ENCODE assay signal across 12 cellular contexts in genomic region chr16:85936761-85937343, GRCh38. TPM values are rescaled to one million over a fixed set of nuclear protein-coding genes. Genes with fewer than 3 reads are reported as not detected.
DNase-seq lines count a peak whose midpoint lies in the region; ATAC-seq, FAIRE-seq and TF ChIP-seq lines count a peak whose summit lies in the region.
"Had no signal": no experiment of that assay in that cellular context is flagged by ENCODE, and none has a peak within 500 bp of the region (broad histone marks: within the 10 kb centered on the region; RNA-seq: fewer than 3 reads in every experiment).

No MANE protein-coding gene starts in this region.

- no peak for TF ChIP-seq EP300 in SK-N-SH (IDR thresholded peaks at IDR 0.05; ENCODE audit: borderline replicate concordance in 1 of 2, low read depth in 1 of 2, low read length in 1 of 2)

- H3F3A ChIP-seq in SK-N-SH (replicated peaks; ENCODE audit: insufficient read depth): no peaks in the 10 kb centered on the region

- DNase-seq in GM18507 (ENCODE audit: extremely low spot score, insufficient read length, low read depth): no peak
- DNase-seq in activated CD4-positive, alpha-beta T cell treated with anti-CD3 and anti-CD28 coated beads, Interleukin-2, amount 50 U/mL, for 48 hours: peak; percentile 35 to 49
- no peak for DNase-seq in HPDE6-E6E7 (ENCODE audit: extremely low spot score)
- DNase-seq in NCI-H1092 (lab: John Stamatoyannopoulos, UW): no peak
- DNase-seq in SK-N-SH: no peak
- DNase-seq: GDM1, PC-9 had no signal

- no peaks in the 10 kb centered on the region for H3K36me3 ChIP-seq in mucosa of rectum (ENCODE audit: control insufficient read depth in 2 of 2, insufficient read depth in 2 of 2, low read length in 2 of 2)
- H3K36me3 ChIP-seq in SK-N-SH (replicated peaks in 1 of 2; ENCODE audit: control insufficient read depth in 1 of 2, insufficient read depth in 2 of 2, low read length in 1 of 2): no peaks in the 10 kb centered on the region

- no peaks in the 10 kb centered on the region for H3K9me2 ChIP-seq in SK-N-SH

- H3K4me2 ChIP-seq in SK-N-SH: no peak overlapping the region
- H3K4me2 ChIP-seq: PC-9 had no signal

- H3K27me3 ChIP-seq in mucosa of rectum (ENCODE audit: control insufficient read depth in 2 of 2, insufficient read depth in 2 of 2, low read length in 2 of 2) (no peaks in the 10 kb centered on the region), SK-N-SH (ENCODE audit: insufficient read depth) (peaks cover 90% of the 10 kb centered on the region)

- no peak for TF ChIP-seq CTCF in SK-N-SH (IDR thresholded peaks at IDR 0.05)

- H3K9ac ChIP-seq in mucosa of rectum (ENCODE audit: low read depth in 1 of 2, low read length in 2 of 2) (peak overlapping the region in 1 of 2 donors; percentile 17), SK-N-SH (no peak overlapping the region)
- H3K9ac ChIP-seq: parathyroid adenoma had no signal

- peak; percentile 24 for FAIRE-seq in GM18507 (lab: Jason Lieb, UNC)
- FAIRE-seq: H1 had no signal

- CTCF ChIA-PET in SK-N-SH (lab: Yijun Ruan, JAX): no interaction called here

- H3K4me1 ChIP-seq in mucosa of rectum (ENCODE audit: control insufficient read depth in 2 of 2, insufficient read depth in 2 of 2, low read length in 2 of 2) (peaks cover 3 to 7% of the 10 kb centered on the region in 2 donors), SK-N-SH (ENCODE audit: control insufficient read depth in 1 of 2, insufficient read depth in 2 of 2, low read depth in 1 of 2, low read length in 1 of 2) (no peaks in the 10 kb centered on the region)
- H3K4me1 ChIP-seq: parathyroid adenoma had no signal

- ATAC-seq in HG02610 (IDR thresholded peaks at IDR 0.05; ENCODE audit: unreplicated experiment): peak; percentile 12
- no peak for ATAC-seq in HG03571 (IDR thresholded peaks at IDR 0.05; ENCODE audit: unreplicated experiment)

- no peaks in the 10 kb centered on the region for H3K9me3 ChIP-seq in mucosa of rectum (ENCODE audit: control insufficient read depth in 2 of 2, low read length in 2 of 2)
- H3K9me3 ChIP-seq in SK-N-SH: no peaks in the 10 kb centered on the region

- no peaks in the 10 kb centered on the region for H3K79me2 ChIP-seq in SK-N-SH (ENCODE audit: insufficient read depth)
- H3K79me2 ChIP-seq: parathyroid adenoma had no signal

- WGBS in SK-N-SH (ENCODE audit: low lambda C conversion rate): 7% methylated on average over 16 of the region's 16 CpGs

- no peak overlapping the region for H2AFZ ChIP-seq in SK-N-SH (ENCODE audit: low read depth)
- H2AFZ ChIP-seq: parathyroid adenoma, PC-9 had no signal

- H4K20me1 ChIP-seq in SK-N-SH (ENCODE audit: insufficient read depth): no peaks in the 10 kb centered on the region

- no peak for TF ChIP-seq RAD21 in SK-N-SH (IDR thresholded peaks at IDR 0.05; ENCODE audit: low read length)

- peak overlapping the region; percentile 9 to 48 for H3K27ac ChIP-seq in mucosa of rectum (ENCODE audit: low read depth in 2 of 2, low read length in 2 of 2)
- H3K27ac ChIP-seq in SK-N-SH (ENCODE audit: low read depth in 2 of 2, low read length in 1 of 2): no peak overlapping the region
- H3K27ac ChIP-seq: parathyroid adenoma, PC-9 had no signal

- H3K4me3 ChIP-seq in mucosa of rectum (ENCODE audit: low read length in 2 of 2) (no peak overlapping the region), SK-N-SH (ENCODE audit: low read depth in 2 of 2, low read length in 1 of 2) (no peak overlapping the region)
- H3K4me3 ChIP-seq: PC-9 had no signal

- POLR2A ChIA-PET in SK-N-SH (lab: Yijun Ruan, JAX): no interaction called here

TF ChIP-seq in SK-N-SH, 30 proteins besides CTCF, POLR2A, EP300 and RAD21:
- no peak for TF ChIP-seq FOXM1 (IDR thresholded peaks at IDR 0.05; ENCODE audit: low read depth)
- TF ChIP-seq IRF3 (IDR thresholded peaks at IDR 0.05; ENCODE audit: low read depth, low read length): no peak
- TF ChIP-seq MXI1 (IDR thresholded peaks at IDR 0.05; ENCODE audit: low read depth, low read length): no peak
- no peak for TF ChIP-seq ELF1 (IDR thresholded peaks at IDR 0.05)
- no peak for TF ChIP-seq GABPA (IDR thresholded peaks at IDR 0.05; ENCODE audit: low read depth)
- no peak for TF ChIP-seq RFX5 (IDR thresholded peaks at IDR 0.05; ENCODE audit: low read length)
- no peak for TF ChIP-seq USF1 (IDR thresholded peaks at IDR 0.05; ENCODE audit: borderline replicate concordance, low read depth)
- no peak for TF ChIP-seq TCF12 (IDR thresholded peaks at IDR 0.05)
- TF ChIP-seq PBX3 (IDR thresholded peaks at IDR 0.05): no peak
- no peak for TF ChIP-seq YY1 (IDR thresholded peaks at IDR 0.05; ENCODE audit: low read depth)
- TF ChIP-seq POLR2AphosphoS5 (IDR thresholded peaks at IDR 0.05; ENCODE audit: low read depth, low read length): no peak
- no peak for TF ChIP-seq ZBTB33 (IDR thresholded peaks at IDR 0.05; ENCODE audit: borderline replicate concordance, low read depth)

RNA-seq across cellular contexts. Expression of gene IRF8, which starts 37.9 kb away (rescaled TPM):
- not detected in 2 replicates for polyA plus RNA-seq in SK-N-SH (2012; rRNA removed)
- polyA plus RNA-seq in SK-N-SH (2012; cell fraction: cytosol; rRNA removed): not detected in 2 replicates
- not detected in 2 replicates for polyA plus RNA-seq in SK-N-SH (2012; cell fraction: nucleus; rRNA removed)

Comparison
In these comparisons a context has a peak if more than half of its experiments do, and no peak if none do; other contexts are left out.
1. DNase-seq: peak in activated CD4-positive, alpha-beta T cell treated with anti-CD3 and anti-CD28 coated beads, Interleukin-2, amount 50 U/mL, for 48 hours (2 of 2); none in GM18507 (single experiment), HPDE6-E6E7 (single experiment), NCI-H1092 (single experiment) and SK-N-SH (single experiment).
2. H3K27ac ChIP-seq: peak in mucosa of rectum (2 of 2); none in SK-N-SH (0 of 2).